Comparison of ENCODE assay signal across 13 cellular contexts in genomic region chr5:69035665-69036064, GRCh38. TPM values are rescaled to one million over a fixed set of nuclear protein-coding genes. Genes with fewer than 3 reads are reported as not detected.
DNase-seq lines count a peak whose midpoint lies in the region; ATAC-seq and TF ChIP-seq lines count a peak whose summit lies in the region.
"Had no signal": no experiment of that assay in that cellular context is flagged by ENCODE, and none has a peak within 500 bp of the region (broad histone marks: within the 10 kb centered on the region; RNA-seq: fewer than 3 reads in every experiment).

No MANE protein-coding gene starts in this region.

- no CpG with 5 or more reads among the region's 4 CpGs for WGBS in IMR-90 (ENCODE audit: extremely low coverage in 2 of 2, insufficient read length in 1 of 2), 2 experiments
- 17% methylated on average over 4 of the region's 4 CpGs for WGBS in SK-N-SH (ENCODE audit: low lambda C conversion rate)

- H3K4me3 Mint-ChIP-seq in stimulated activated effector memory CD8-positive, alpha-beta T cell treated with anti-CD3 and anti-CD28 coated beads, Interleukin-12 subunit alpha, Interleukin-12 subunit beta, amount 100 ng/mL, for 72 hours: no peak overlapping the region
- H3K4me3 Mint-ChIP-seq in CD4-positive, alpha-beta T cell: no peak overlapping the region

- no peak overlapping the region for H3K27ac Mint-ChIP-seq in stimulated activated effector memory CD8-positive, alpha-beta T cell treated with anti-CD3 and anti-CD28 coated beads, Interleukin-12 subunit alpha, Interleukin-12 subunit beta, amount 100 ng/mL, for 72 hours
- H3K27ac Mint-ChIP-seq in CD4-positive, alpha-beta T cell: no peak overlapping the region

- no peak overlapping the region for H2BK20ac ChIP-seq in IMR-90 (ENCODE audit: low read depth, low read length)

- H3K9me3 ChIP-seq in IMR-90 (ENCODE audit: control insufficient read depth, insufficient read depth, low read length): no peaks in the 10 kb centered on the region
- H3K9me3 ChIP-seq in SK-N-SH: no peaks in the 10 kb centered on the region
- no peaks in the 10 kb centered on the region for H3K9me3 ChIP-seq in CD4-positive, alpha-beta T cell (ENCODE audit: control insufficient read depth, low read length)

- H3F3A ChIP-seq in SK-N-SH (replicated peaks; ENCODE audit: insufficient read depth): no peaks in the 10 kb centered on the region

- H4K20me1 ChIP-seq in IMR-90 (ENCODE audit: insufficient read depth, low read length): no peaks in the 10 kb centered on the region
- no peaks in the 10 kb centered on the region for H4K20me1 ChIP-seq in SK-N-SH (ENCODE audit: insufficient read depth)
- H4K20me1 ChIP-seq: BLaER1 treated with 17β-estradiol and CSF1 and Interleukin-3, amounts not matched to agents 10 nM and 100 nM had no signal

- H3K4ac ChIP-seq in IMR-90 (ENCODE audit: low read depth, low read length): no peak overlapping the region

- intact Hi-C loops in IMR-90 (cut with micrococcal nuclease): no loop called here
- intact Hi-C loops in CD4-positive, alpha-beta T cell (cut with DNase I, micrococcal nuclease): no loop called here

- TF ChIP-seq CTCF in IMR-90 (conservative IDR thresholded peaks at IDR 0.05; ENCODE audit: low read depth, low read length): no peak
- no peak for TF ChIP-seq CTCF in SK-N-SH (IDR thresholded peaks at IDR 0.05)
- no peak for TF ChIP-seq CTCF in fibroblast of villous mesenchyme (IDR thresholded peaks at IDR 0.05; ENCODE audit: insufficient read depth, low read depth, low read length)
- TF ChIP-seq CTCF in CD4-positive, alpha-beta T cell (IDR thresholded peaks at IDR 0.05): no peak

- H2AK5ac ChIP-seq in IMR-90 (ENCODE audit: low read depth, low read length): no peak overlapping the region

- H3K4me3 ChIP-seq in IMR-90 (ENCODE audit: insufficient read depth, low read depth, low read length) (no peak overlapping the region), SK-N-SH (ENCODE audit: low read depth in 2 of 2, low read length in 1 of 2) (no peak overlapping the region), fibroblast of villous mesenchyme (ENCODE audit: low read depth, low read length) (no peak overlapping the region)
- H3K4me3 ChIP-seq: BLaER1 treated with 17β-estradiol and CSF1 and Interleukin-3, amounts not matched to agents 10 nM and 100 nM had no signal

- TF ChIP-seq RAD21 in IMR-90 (IDR thresholded peaks at IDR 0.05; ENCODE audit: low read length) (no peak), SK-N-SH (IDR thresholded peaks at IDR 0.05; ENCODE audit: low read length) (no peak; the same call in 1 of the 2 replicates)

- no peaks in the 10 kb centered on the region for H3K79me1 ChIP-seq in IMR-90 (ENCODE audit: low read depth in 1 of 2, low read length in 2 of 2)

- TF ChIP-seq EP300 in SK-N-SH (IDR thresholded peaks at IDR 0.05; ENCODE audit: borderline replicate concordance in 1 of 2, low read depth in 1 of 2, low read length in 1 of 2): peak in 1 of 2 experiments; percentile 98; a peak in 2 of 4 replicates

- no peak overlapping the region for H3K23ac ChIP-seq in IMR-90 (ENCODE audit: low read depth, low read length)

- H3K14ac ChIP-seq in IMR-90 (replicated peaks; ENCODE audit: low read depth, low read length): no peak overlapping the region

- CTCF ChIA-PET in IMR-90 (lab: Yijun Ruan, JAX) (no interaction called here), SK-N-SH (lab: Yijun Ruan, JAX) (interaction anchor here (0.6 to 3.1 kb wide), 9 partner anchors 8 to 1790 kb away, joined by 3 to 37 read pairs (median 4); partner anchors contain the start of gene SLC30A5)
- CTCF ChIA-PET in CD4-positive, alpha-beta T cell (lab: Charles Lee): no interaction called here

- no peak overlapping the region for H3K27ac ChIP-seq in IMR-90 (ENCODE audit: insufficient read depth, low read length)
- H3K27ac ChIP-seq in SK-N-SH (ENCODE audit: low read depth in 2 of 2, low read length in 1 of 2): peak overlapping the region in 1 of 2 experiments; percentile 93; a peak in 2 of 4 replicates
- no peak overlapping the region for H3K27ac ChIP-seq in CD4-positive, alpha-beta T cell (ENCODE audit: low read depth, low read length)
- H3K27ac ChIP-seq: BLaER1 treated with 17β-estradiol and CSF1 and Interleukin-3, amounts not matched to agents 10 nM and 100 nM had no signal

- peak; percentile 17 for DNase-seq in Daoy (ENCODE audit: low read depth)
- peak; percentile 24 for DNase-seq in IMR-90
- peak; percentile 79 for DNase-seq in SK-N-SH
- peak; percentile 54 for DNase-seq in fibroblast of villous mesenchyme (ENCODE audit: low read depth)
- no peak for DNase-seq in stimulated activated effector memory CD8-positive, alpha-beta T cell treated with anti-CD3 and anti-CD28 coated beads, Interleukin-12 subunit alpha, Interleukin-12 subunit beta, amount 100 ng/mL, for 72 hours (ENCODE audit: low spot score in 2 of 2)
- no peak for DNase-seq in NCI-H2107 (lab: John Stamatoyannopoulos, UW)
- no peak for DNase-seq in CD4-positive, alpha-beta T cell
- DNase-seq: NCI-H1105, NCI-H1694, NCI-H446 treated with DMSO at 0.1 percent for 48 hours, NCI-H774 had no signal

- H3K27me3 Mint-ChIP-seq in CD4-positive, alpha-beta T cell: no peaks in the 10 kb centered on the region

- no peak overlapping the region for H2AFZ ChIP-seq in IMR-90 (replicated peaks; ENCODE audit: low read length, poor library complexity)
- H2AFZ ChIP-seq in SK-N-SH (ENCODE audit: low read depth): 0 out of 2 replicates have a peak overlapping the region, but pooled peaks have one; percentile 13

- H3K9ac ChIP-seq in IMR-90 (ENCODE audit: low read depth, low read length) (no peak overlapping the region), SK-N-SH (no peak overlapping the region)
- H3K9ac ChIP-seq: BLaER1 treated with 17β-estradiol and CSF1 and Interleukin-3, amounts not matched to agents 10 nM and 100 nM had no signal

- POLR2A ChIA-PET in IMR-90 (lab: Charles Lee; ENCODE audit: unreplicated experiment): no interaction called here
- POLR2A ChIA-PET in SK-N-SH (lab: Yijun Ruan, JAX): interaction anchor here (0.9 to 1.0 kb wide), 2 partner anchors 12 to 749 kb away, joined by 3 read pairs; no protein-coding TSS in a partner anchor
- POLR2A ChIA-PET in CD4-positive, alpha-beta T cell (lab: Charles Lee): no interaction called here

- H2BK120ac ChIP-seq in IMR-90 (ENCODE audit: low read depth, low read length): no peak overlapping the region

- H2AK9ac ChIP-seq in IMR-90 (replicated peaks; ENCODE audit: low read depth, low read length, poor library complexity): no peak overlapping the region

- H3K36me3 ChIP-seq in IMR-90 (ENCODE audit: control insufficient read depth, insufficient read depth, low read length): no peaks in the 10 kb centered on the region
- no peaks in the 10 kb centered on the region for H3K36me3 ChIP-seq in SK-N-SH (replicated peaks in 1 of 2; ENCODE audit: control insufficient read depth in 1 of 2, insufficient read depth in 2 of 2, low read length in 1 of 2)
- H3K36me3 ChIP-seq: BLaER1 treated with 17β-estradiol and CSF1 and Interleukin-3, amounts not matched to agents 10 nM and 100 nM had no signal

- H3K79me2 ChIP-seq in SK-N-SH (ENCODE audit: insufficient read depth): no peaks in the 10 kb centered on the region

- H4K91ac ChIP-seq in IMR-90 (ENCODE audit: insufficient read depth, low read depth, low read length): no peak overlapping the region

- no peaks in the 10 kb centered on the region for H3K9me2 ChIP-seq in SK-N-SH

- H2BK15ac ChIP-seq in IMR-90 (ENCODE audit: low read depth, low read length): no peak overlapping the region

- H3K4me1 ChIP-seq in IMR-90 (ENCODE audit: control insufficient read depth, insufficient read depth, low read length) (no peaks in the 10 kb centered on the region), SK-N-SH (ENCODE audit: control insufficient read depth in 1 of 2, insufficient read depth in 2 of 2, low read depth in 1 of 2, low read length in 1 of 2) (peaks cover 0 to 16% of the 10 kb centered on the region in 2 experiments; a peak in 2 of 4 replicates)
- H3K4me1 ChIP-seq: BLaER1 treated with 17β-estradiol and CSF1 and Interleukin-3, amounts not matched to agents 10 nM and 100 nM had no signal

- no peaks in the 10 kb centered on the region for H3K4me1 Mint-ChIP-seq in stimulated activated effector memory CD8-positive, alpha-beta T cell treated with anti-CD3 and anti-CD28 coated beads, Interleukin-12 subunit alpha, Interleukin-12 subunit beta, amount 100 ng/mL, for 72 hours
- H3K4me1 Mint-ChIP-seq in CD4-positive, alpha-beta T cell (ENCODE audit: low read depth): no peaks in the 10 kb centered on the region

- no peaks in the 10 kb centered on the region for H3K9me1 ChIP-seq in IMR-90 (ENCODE audit: insufficient read depth, low read length)

- no peak overlapping the region for H3K18ac ChIP-seq in IMR-90 (ENCODE audit: low read depth, low read length)

- no peak overlapping the region for H3K4me2 ChIP-seq in IMR-90 (ENCODE audit: low read depth, low read length)
- no peak overlapping the region for H3K4me2 ChIP-seq in SK-N-SH
- H3K4me2 ChIP-seq: BLaER1 treated with 17β-estradiol and CSF1 and Interleukin-3, amounts not matched to agents 10 nM and 100 nM had no signal

- in situ Hi-C loops in IMR-90 (cut with MboI; ENCODE audit: low sequenced_read_pairs): no loop called here

- H3K27me3 ChIP-seq in IMR-90 (ENCODE audit: control insufficient read depth, insufficient read depth, low read length) (peaks cover 12% of the 10 kb centered on the region), SK-N-SH (ENCODE audit: insufficient read depth) (no peaks in the 10 kb centered on the region; the same call in 1 of the 2 replicates)
- H3K27me3 ChIP-seq in CD4-positive, alpha-beta T cell (ENCODE audit: control insufficient read depth, insufficient read depth, low read length): no peaks in the 10 kb centered on the region
- H3K27me3 ChIP-seq: BLaER1 treated with 17β-estradiol and CSF1 and Interleukin-3, amounts not matched to agents 10 nM and 100 nM had no signal

- dilution Hi-C loops in IMR-90 (cut with HindIII; ENCODE audit: low sequenced_read_pairs, unreplicated experiment): no loop called here

- no peaks in the 10 kb centered on the region for H3K9me3 Mint-ChIP-seq in stimulated activated effector memory CD8-positive, alpha-beta T cell treated with anti-CD3 and anti-CD28 coated beads, Interleukin-12 subunit alpha, Interleukin-12 subunit beta, amount 100 ng/mL, for 72 hours
- no peaks in the 10 kb centered on the region for H3K9me3 Mint-ChIP-seq in CD4-positive, alpha-beta T cell

- no peak overlapping the region for H4K8ac ChIP-seq in IMR-90 (ENCODE audit: low read depth in 2 of 2, low read length in 2 of 2)

- TF ChIP-seq POLR2A in IMR-90 (IDR thresholded peaks at IDR 0.05; ENCODE audit: low read depth, low read length): no peak

- H3K56ac ChIP-seq in IMR-90 (ENCODE audit: extremely low read depth, insufficient read depth, low read length): no peak overlapping the region

- H2BK5ac ChIP-seq in IMR-90 (ENCODE audit: low read depth, low read length, poor library complexity, severe bottlenecking): no peak overlapping the region

- BruUV-seq in IMR-90 (replicated peaks; lab: Mats Ljungman, UMichigan): no TSS peak

- ATAC-seq in IMR-90 (ENCODE audit: low read depth) (no peak; the same call in 1 of the 2 replicates), HG02678 (IDR thresholded peaks at IDR 0.05; ENCODE audit: unreplicated experiment) (no peak)
- no peak for ATAC-seq in stimulated activated effector memory CD8-positive, alpha-beta T cell treated with anti-CD3 and anti-CD28 coated beads, Interleukin-12 subunit alpha, Interleukin-12 subunit beta, amount 100 ng/mL, for 72 hours
- no peak for ATAC-seq in CD4-positive, alpha-beta T cell (ENCODE audit: poor library complexity)

- H4K5ac ChIP-seq in IMR-90 (ENCODE audit: low read depth, low read length): no peak overlapping the region

- no peaks in the 10 kb centered on the region for H3K36me3 Mint-ChIP-seq in stimulated activated effector memory CD8-positive, alpha-beta T cell treated with anti-CD3 and anti-CD28 coated beads, Interleukin-12 subunit alpha, Interleukin-12 subunit beta, amount 100 ng/mL, for 72 hours
- no peaks in the 10 kb centered on the region for H3K36me3 Mint-ChIP-seq in CD4-positive, alpha-beta T cell (ENCODE audit: low read depth)

RNA-seq across cellular contexts. Expression of gene SLC30A5, which starts 58.1 kb away (rescaled TPM):
- total RNA-seq in Daoy (2014; rRNA removed; shearing (Covaris generic)): 66.1 and 77.0 TPM in 2 replicates
- total RNA-seq in IMR-90 (2012; rRNA removed) (34.8 and 63.3 TPM in 2 replicates), fibroblast of villous mesenchyme (55.1 and 85.9 TPM in 2 replicates)
- polyA plus RNA-seq in IMR-90 (2012; rRNA removed) (15.6 and 21.2 TPM in 2 replicates), SK-N-SH (2012; rRNA removed) (28.5 and 32.9 TPM in 2 replicates)
- 8.2 and 8.3 TPM in 2 replicates for polyA plus RNA-seq in IMR-90 (2012; cell fraction: cytosol; rRNA removed)
- 9.8 and 38.2 TPM in 2 replicates for polyA plus RNA-seq in IMR-90 (2012; cell fraction: nucleus; rRNA removed; ENCODE audit: low replicate concordance)
- 34.8 and 37.5 TPM in 2 replicates for polyA plus RNA-seq in SK-N-SH (2012; cell fraction: cytosol; rRNA removed)
- polyA plus RNA-seq in SK-N-SH (2012; cell fraction: nucleus; rRNA removed): 20.4 and 38.5 TPM in 2 replicates
- 10 to 100 TPM; 16.9 to 17.2 TPM for total RNA-seq in CD4-positive, alpha-beta T cell

Comparison
In these comparisons a context has a peak if more than half of its experiments do, and no peak if none do; other contexts are left out.
1. DNase-seq: peak in Daoy (single experiment), IMR-90 (single experiment), SK-N-SH (single experiment) and fibroblast of villous mesenchyme (single experiment); none in stimulated activated effector memory CD8-positive, alpha-beta T cell treated with anti-CD3 and anti-CD28 coated beads, Interleukin-12 subunit alpha, Interleukin-12 subunit beta, amount 100 ng/mL, for 72 hours (0 of 2), NCI-H2107 (single experiment) and CD4-positive, alpha-beta T cell (0 of 10).